ENCODE assay signal across 1 cellular context in the genomic region with DNA sequence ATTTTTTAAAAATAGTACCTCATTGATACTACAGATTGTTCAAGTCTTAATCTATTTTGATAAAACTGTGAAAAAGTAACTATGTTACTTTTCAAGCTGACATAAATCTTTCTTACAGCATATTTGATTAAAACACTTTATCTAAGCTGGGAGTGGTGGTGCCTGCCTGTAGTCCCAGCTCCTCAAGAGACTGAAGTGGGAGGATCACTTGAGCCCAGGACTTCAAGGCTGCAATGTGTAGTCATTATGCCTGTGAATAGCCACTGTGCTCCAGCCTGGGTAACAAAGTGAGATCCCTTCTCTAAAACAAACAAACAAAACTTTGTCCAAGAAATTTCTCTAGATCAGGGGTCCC.
TF ChIP-seq lines count a peak whose summit lies in the region.

No MANE protein-coding gene starts in this region.

TF ChIP-seq in GM23338, 12 proteins besides CTCF, POLR2A, EP300 and RAD21:
- TF ChIP-seq ETS1 (IDR thresholded peaks at IDR 0.05): no peak
- no peak for TF ChIP-seq JUNB (IDR thresholded peaks at IDR 0.05; ENCODE audit: unreplicated experiment)
- TF ChIP-seq EZH2 (IDR thresholded peaks at IDR 0.05; ENCODE audit: low read depth, unreplicated experiment): no peak
- no peak for TF ChIP-seq NANOG (IDR thresholded peaks at IDR 0.05; ENCODE audit: borderline replicate concordance)
- TF ChIP-seq ZNF462 (CRISPR knock-in tag; IDR thresholded peaks at IDR 0.05): no peak
- no peak for TF ChIP-seq ZNF114 (CRISPR knock-in tag; IDR thresholded peaks at IDR 0.05)
